Comparison of ENCODE assay signal across 8 cellular contexts in genomic region chr3:167380004-167380689, GRCh38. TPM values are rescaled to one million over a fixed set of nuclear protein-coding genes. Genes with fewer than 3 reads are reported as not detected.
DNase-seq lines count a peak whose midpoint lies in the region; ATAC-seq lines count a peak whose summit lies in the region.

A gene with protein sequence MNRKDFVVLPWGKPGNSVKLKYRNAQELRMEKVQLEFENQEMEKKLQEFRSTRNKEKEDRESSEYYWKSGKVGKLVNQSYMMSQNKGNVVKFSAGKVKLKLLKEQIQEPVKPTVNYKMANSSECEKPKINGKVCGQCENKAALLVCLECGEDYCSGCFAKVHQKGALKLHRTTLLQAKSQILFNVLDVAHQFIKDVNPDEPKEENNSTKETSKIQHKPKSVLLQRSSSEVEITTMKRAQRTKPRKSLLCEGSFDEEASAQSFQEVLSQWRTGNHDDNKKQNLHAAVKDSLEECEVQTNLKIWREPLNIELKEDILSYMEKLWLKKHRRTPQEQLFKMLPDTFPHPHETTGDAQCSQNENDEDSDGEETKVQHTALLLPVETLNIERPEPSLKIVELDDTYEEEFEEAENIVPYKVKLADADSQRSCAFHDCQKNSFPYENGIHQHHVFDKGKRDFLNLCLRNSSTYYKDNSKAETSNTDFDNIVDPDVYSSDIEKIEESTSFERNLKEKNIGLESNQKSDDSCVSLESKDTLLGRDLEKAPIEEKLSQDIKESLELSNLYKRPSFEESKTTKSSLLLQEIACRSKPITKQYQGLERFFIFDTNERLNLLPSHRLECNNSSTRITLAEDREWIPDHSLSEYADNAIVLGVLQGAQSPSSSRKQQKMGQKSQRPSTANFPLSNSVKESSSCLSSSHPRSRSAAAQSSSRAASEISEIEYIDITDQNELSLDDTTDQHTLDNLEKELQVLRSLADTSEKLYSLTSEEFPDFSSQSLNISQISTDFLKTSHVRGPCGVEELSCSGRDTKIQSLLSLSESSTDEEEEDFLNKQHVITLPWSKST (minus strand): TSS chr3:167380297. CDS start chr3:167372901, 7,396 bp downstream.

- ATAC-seq in GM21423 (IDR thresholded peaks at IDR 0.05; ENCODE audit: unreplicated experiment) = peak; percentile 100

- peak within 1 kb of the TSS; percentile 5 for H3K4me3 ChIP-seq in mononuclear cell (ENCODE audit: low read length)

- no peak within 1 kb of the TSS for H3K27ac ChIP-seq in epithelial cell of prostate

- H3K27me3 ChIP-seq in mononuclear cell (ENCODE audit: insufficient read depth, low read length) = no peaks in the 10 kb centered on the region

- no peaks in the 10 kb centered on the region for H3K9me3 ChIP-seq in mononuclear cell (ENCODE audit: low read depth, low read length)

- H3K4me1 ChIP-seq in mononuclear cell (ENCODE audit: insufficient read depth, low read length) = peaks cover 7% of the 10 kb centered on the region

- DNase-seq in COLO829 (ENCODE audit: low spot score) = peak; percentile 64
- DNase-seq in HUDEP-2 (lab: John Stamatoyannopoulos, UW; ENCODE audit: unreplicated experiment in 76 of 76) = peak in 71 of 76 experiments; percentile 2 to 82 (median 55)
- DNase-seq in NOMO-1 treated with dmso at 0.1 percent for 144 hours (lab: John Stamatoyannopoulos, UW; ENCODE audit: unreplicated experiment) = peak; percentile 76
- DNase-seq in activated CD8-positive, alpha-beta memory T cell treated with anti-CD3 and anti-CD28 coated beads, Interleukin-2, amount 50 U/mL, for 24 hours (ENCODE audit: extremely low read depth) = peak; percentile 65
- peak; percentile 18 for DNase-seq in epithelial cell of prostate (ENCODE audit: low read depth, low spot score)
- peak; percentile 50 to 60 for DNase-seq in stimulated activated CD8-positive, alpha-beta memory T cell treated with anti-CD3 and anti-CD28 coated beads, Interleukin-4, amount 100 ng/mL, for 1 hour (ENCODE audit: low read depth in 2 of 2, low spot score in 1 of 2)

RNA-seq across cellular contexts. Expression of the gene that starts here (rescaled TPM):
- not detected for total RNA-seq in mononuclear cell

Comparison
In these comparisons a context has a peak if more than half of its experiments do, and no peak if none do; other contexts are left out.
1. DNase-seq: peak in every context shown above with its lines; median percentile 76 in NOMO-1 treated with dmso at 0.1 percent for 144 hours; 65 in activated CD8-positive, alpha-beta memory T cell treated with anti-CD3 and anti-CD28 coated beads, Interleukin-2, amount 50 U/mL, for 24 hours; 64 in COLO829; 55 in HUDEP-2; 55 in stimulated activated CD8-positive, alpha-beta memory T cell treated with anti-CD3 and anti-CD28 coated beads, Interleukin-4, amount 100 ng/mL, for 1 hour; 18 in epithelial cell of prostate.